In the genomic region with DNA sequence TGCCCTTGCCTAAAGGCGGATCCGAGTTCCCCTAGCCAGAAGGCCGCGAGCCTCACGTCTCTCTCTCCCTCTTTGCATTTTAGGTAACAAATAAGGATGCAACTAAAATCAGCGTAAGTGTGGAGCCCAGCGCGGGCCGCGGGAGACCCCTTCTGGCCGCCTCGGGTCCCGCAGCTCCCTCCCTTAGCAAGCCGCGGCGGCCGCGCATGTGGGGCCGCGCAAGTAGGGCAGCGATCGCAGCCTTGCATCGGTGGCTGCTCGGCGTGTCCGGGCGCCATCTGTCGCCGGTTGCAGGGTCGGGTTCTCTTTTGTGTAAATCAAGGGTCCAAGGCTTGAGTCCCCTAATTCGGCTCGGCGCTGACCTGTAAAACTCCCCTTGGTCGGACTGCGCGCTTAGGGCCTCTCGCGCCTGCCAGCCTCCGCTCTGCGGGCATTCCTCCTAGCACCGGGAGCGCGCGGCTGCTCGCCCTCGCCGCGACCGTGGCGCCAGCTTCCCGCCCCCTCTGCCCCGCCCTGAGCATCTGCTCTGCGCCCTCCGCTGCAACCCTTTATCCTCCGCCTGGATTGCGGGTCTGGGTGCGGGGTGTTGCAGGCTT, we compare ENCODE assay signal across 8 cellular contexts. TPM values are rescaled to one million over a fixed set of nuclear protein-coding genes. Genes with fewer than 3 reads are reported as not detected.
DNase-seq lines count a peak whose midpoint lies in the region; ATAC-seq and TF ChIP-seq lines count a peak whose summit lies in the region.

No MANE protein-coding gene starts in this region.

- WGBS in suprapubic skin, result 0% methylated on average over 19 of the region's 57 CpGs

- peak overlapping the region; percentile 33 for H3K27ac Mint-ChIP-seq in activated T-helper 2 cell treated with anti-CD3 and anti-CD28 coated beads, Interferon-gamma antibody, Interleukin-2, Interleukin-4, amounts not matched to agents 10 μg/mL and 5 μg/mL and 100 μg/mL, durations not matched to agents 14 hours and 24 hours and 36 hours

- ATAC-seq in HG02759 (IDR thresholded peaks at IDR 0.05; ENCODE audit: unreplicated experiment), result peak; percentile 86

- intact Hi-C loops in activated T-helper 2 cell treated with anti-CD3 and anti-CD28 coated beads, Interferon-gamma antibody, Interleukin-2, Interleukin-4, amounts not matched to agents 10 μg/mL and 5 μg/mL and 100 μg/mL, durations not matched to agents 14 hours and 24 hours and 36 hours (cut with micrococcal nuclease), result loop anchor here (2.0 to 10.0 kb wide), 7 partner anchors 59 to 1819 kb away; a partner anchor contains a TSS

- peaks cover 56% of the 10 kb centered on the region for H3K27me3 Mint-ChIP-seq in activated T-helper 2 cell treated with anti-CD3 and anti-CD28 coated beads, Interferon-gamma antibody, Interleukin-2, Interleukin-4, amounts not matched to agents 10 μg/mL and 5 μg/mL and 100 μg/mL, durations not matched to agents 14 hours and 24 hours and 36 hours (ENCODE audit: low read depth)

- peaks cover 94% of the 10 kb centered on the region for H3K27me3 ChIP-seq in suprapubic skin

- TF ChIP-seq POLR2A in suprapubic skin (IDR thresholded peaks at IDR 0.05), result no peak

- peaks cover 18% of the 10 kb centered on the region for H3K4me1 Mint-ChIP-seq in activated T-helper 2 cell treated with anti-CD3 and anti-CD28 coated beads, Interferon-gamma antibody, Interleukin-2, Interleukin-4, amounts not matched to agents 10 μg/mL and 5 μg/mL and 100 μg/mL, durations not matched to agents 14 hours and 24 hours and 36 hours (ENCODE audit: low read depth)

- H3K4me3 ChIP-seq in suprapubic skin, result peak overlapping the region; percentile 40

- H3K4me1 ChIP-seq in ES-I3 (ENCODE audit: insufficient read depth, low read length) (no peaks in the 10 kb centered on the region; the same call in 1 of the 2 replicates), suprapubic skin (peaks cover 54% of the 10 kb centered on the region)

- no peaks in the 10 kb centered on the region for H3K36me3 ChIP-seq in ES-I3 (ENCODE audit: insufficient read depth, low read length)
- H3K36me3 ChIP-seq in suprapubic skin, result no peaks in the 10 kb centered on the region

- H3K9me3 ChIP-seq in ES-I3 (ENCODE audit: control insufficient read depth, insufficient read depth, low read length) (no peaks in the 10 kb centered on the region), suprapubic skin (no peaks in the 10 kb centered on the region)

- no peak overlapping the region for H3K27ac ChIP-seq in suprapubic skin

- no peak for TF ChIP-seq EP300 in suprapubic skin (IDR thresholded peaks at IDR 0.05)

- no peaks in the 10 kb centered on the region for H3K9me3 Mint-ChIP-seq in activated T-helper 2 cell treated with anti-CD3 and anti-CD28 coated beads, Interferon-gamma antibody, Interleukin-2, Interleukin-4, amounts not matched to agents 10 μg/mL and 5 μg/mL and 100 μg/mL, durations not matched to agents 14 hours and 24 hours and 36 hours

- DNase-seq in NCI-H82 (lab: John Stamatoyannopoulos, UW) (peak; percentile 88), foreskin melanocyte (peak; percentile 61), occipital lobe (lab: John Stamatoyannopoulos, UW) (peak; percentile 73), suprapubic skin (ENCODE audit: low spot score in 2 of 2) (no peak)
- peak; percentile 62 for DNase-seq in activated T-helper 2 cell treated with anti-CD3 and anti-CD28 coated beads, Interferon-gamma antibody, Interleukin-2, Interleukin-4, amounts not matched to agents 10 μg/mL and 5 μg/mL and 100 μg/mL, durations not matched to agents 14 hours and 24 hours and 36 hours (ENCODE audit: low spot score)
- no peak for DNase-seq in NK-92 treated with Interleukin-12 subunit alpha and Interleukin-12 subunit beta, amount 100 ng/mL, for 24 hours (lab: John Stamatoyannopoulos, UW)

- H3K36me3 Mint-ChIP-seq in activated T-helper 2 cell treated with anti-CD3 and anti-CD28 coated beads, Interferon-gamma antibody, Interleukin-2, Interleukin-4, amounts not matched to agents 10 μg/mL and 5 μg/mL and 100 μg/mL, durations not matched to agents 14 hours and 24 hours and 36 hours (ENCODE audit: low read depth), result no peaks in the 10 kb centered on the region

- peak overlapping the region; percentile 47; the same call in 1 of the 2 replicates for H3K9ac ChIP-seq in ES-I3 (ENCODE audit: low read depth, low read length)

- peak; percentile 17 to 79 for TF ChIP-seq CTCF in suprapubic skin (IDR thresholded peaks at IDR 0.05)

- peak overlapping the region; percentile 60 for H3K4me3 Mint-ChIP-seq in activated T-helper 2 cell treated with anti-CD3 and anti-CD28 coated beads, Interferon-gamma antibody, Interleukin-2, Interleukin-4, amounts not matched to agents 10 μg/mL and 5 μg/mL and 100 μg/mL, durations not matched to agents 14 hours and 24 hours and 36 hours (ENCODE audit: low read depth)

RNA-seq across cellular contexts. Expression of a gene that starts 2.7 kb away (rescaled TPM):
- total RNA-seq in activated T-helper 2 cell treated with anti-CD3 and anti-CD28 coated beads, Interferon-gamma antibody, Interleukin-2, Interleukin-4, amounts not matched to agents 10 μg/mL and 5 μg/mL and 100 μg/mL, durations not matched to agents 14 hours and 24 hours and 36 hours, result not detected in 2 replicates
- total RNA-seq in occipital lobe (12.3 TPM), suprapubic skin (not detected)

Comparison
In these comparisons a context has a peak if more than half of its experiments do, and no peak if none do; other contexts are left out.
1. DNase-seq: peak in NCI-H82 (single experiment), activated T-helper 2 cell treated with anti-CD3 and anti-CD28 coated beads, Interferon-gamma antibody, Interleukin-2, Interleukin-4, amounts not matched to agents 10 μg/mL and 5 μg/mL and 100 μg/mL, durations not matched to agents 14 hours and 24 hours and 36 hours (single experiment), foreskin melanocyte (single experiment) and occipital lobe (single experiment); none in suprapubic skin (0 of 2) and NK-92 treated with Interleukin-12 subunit alpha and Interleukin-12 subunit beta, amount 100 ng/mL, for 24 hours (single experiment).
2. RNA of a gene that starts 2.7 kb away (total RNA-seq): 12.3 TPM in occipital lobe (single experiment); not detected in activated T-helper 2 cell treated with anti-CD3 and anti-CD28 coated beads, Interferon-gamma antibody, Interleukin-2, Interleukin-4, amounts not matched to agents 10 μg/mL and 5 μg/mL and 100 μg/mL, durations not matched to agents 14 hours and 24 hours and 36 hours and not detected in suprapubic skin; every median in the first group is over 10 times any median in the second.